Comparison of ENCODE assay signal across 18 cellular contexts in genomic region chr9:108567571-108567970, GRCh38.
"Had no signal": no experiment of that assay in that cellular context is flagged by ENCODE, and none has a peak within 500 bp of the region (broad histone marks: within the 10 kb centered on the region; RNA-seq: fewer than 3 reads in every experiment).

No MANE protein-coding gene starts in this region.

- H3K4me2 ChIP-seq: neural progenitor cell, smooth muscle cell had no signal

- H3K27me3 ChIP-seq: neural progenitor cell, ovary, right atrium auricular region, tibial artery, vagina had no signal

- H3K27ac Mint-ChIP-seq: mesothelial cell of epicardium; natural killer cell treated with Interleukin-12 subunit alpha and Interleukin-12 subunit beta and Interleukin-15 and Interleukin-18, amount 100 ng/mL, for 72 hours; neural progenitor cell had no signal

- H3K9me3 ChIP-seq: gastroesophageal sphincter, ovary, right atrium auricular region, tibial artery, upper lobe of right lung, vagina had no signal

- H3K9me3 Mint-ChIP-seq: mesothelial cell of epicardium; natural killer cell treated with Interleukin-12 subunit alpha and Interleukin-12 subunit beta and Interleukin-15 and Interleukin-18, amount 100 ng/mL, for 72 hours; neural progenitor cell had no signal

- H3K9ac ChIP-seq: neural progenitor cell had no signal

- H3K36me3 Mint-ChIP-seq: mesothelial cell of epicardium; natural killer cell treated with Interleukin-12 subunit alpha and Interleukin-12 subunit beta and Interleukin-15 and Interleukin-18, amount 100 ng/mL, for 72 hours; neural progenitor cell had no signal

- H3K4me1 Mint-ChIP-seq: neural progenitor cell had no signal

- H3K4me3 ChIP-seq: dorsolateral prefrontal cortex, gastroesophageal sphincter, neural progenitor cell, ovary, right atrium auricular region, smooth muscle cell, tibial artery, upper lobe of right lung, vagina had no signal

- DNase-seq: cortex of kidney; dorsolateral prefrontal cortex; effector CD8-positive, alpha-beta T cell; left colon; nucleus accumbens; ovary; stimulated activated CD4-positive, alpha-beta T cell treated with anti-CD3 and anti-CD28 coated beads, Interleukin-2, amount 100 ng/mL, for 48 hours; stimulated activated naive CD8-positive, alpha-beta T cell treated with anti-CD3 and anti-CD28 coated beads, Interleukin-15, Interleukin-2, amounts not matched to agents 100 U/mL and 50 U/mL, for 24 hours; tibial artery; upper lobe of right lung had no signal

- H2AFZ ChIP-seq: neural progenitor cell had no signal

- H3K4me1 ChIP-seq: neural progenitor cell, right atrium auricular region, upper lobe of right lung had no signal

- H3K4me3 Mint-ChIP-seq: mesothelial cell of epicardium; natural killer cell treated with Interleukin-12 subunit alpha and Interleukin-12 subunit beta and Interleukin-15 and Interleukin-18, amount 100 ng/mL, for 72 hours; neural progenitor cell had no signal

- ATAC-seq: esophagus mucosa; gastroesophageal sphincter; natural killer cell treated with Interleukin-12 subunit alpha and Interleukin-12 subunit beta and Interleukin-15 and Interleukin-18, amount 100 ng/mL, for 72 hours; stimulated activated naive CD8-positive, alpha-beta T cell treated with anti-CD3 and anti-CD28 coated beads, Interleukin-15, Interleukin-2, amounts not matched to agents 100 U/mL and 50 U/mL, for 24 hours; upper lobe of right lung had no signal

- H3K36me3 ChIP-seq: gastroesophageal sphincter, neural progenitor cell, ovary, right atrium auricular region, tibial artery, upper lobe of right lung, vagina had no signal

- H3K27ac ChIP-seq: dorsolateral prefrontal cortex, gastroesophageal sphincter, neural progenitor cell, ovary, right atrium auricular region, tibial artery, upper lobe of right lung had no signal
